Comparison of ENCODE assay signal across 8 cellular contexts in genomic region chr5:108748354-108749129, GRCh38. TPM values are rescaled to one million over a fixed set of nuclear protein-coding genes. Genes with fewer than 3 reads are reported as not detected.
A peak's percentile ranks its signal among the peaks of the same experiment; 100 is the strongest.
DNase-seq lines count a peak whose midpoint lies in the region; ATAC-seq and TF ChIP-seq lines count a peak whose summit lies in the region.

No MANE protein-coding gene starts in this region.

- no peaks in the 10 kb centered on the region for H3K9me3 Mint-ChIP-seq in CD4-positive, alpha-beta memory T cell
- no peaks in the 10 kb centered on the region for H3K9me3 Mint-ChIP-seq in activated CD8-positive, alpha-beta T cell treated with anti-CD3 and anti-CD28 coated beads, Interleukin-2, amount 10 ng/mL, durations not matched to agents 7 days and 5 days (ENCODE audit: insufficient read depth)

- WGBS in ectodermal cell, 2 experiments: 0% methylated on average over 72 of the region's 72 CpGs

- peaks cover 19% of the 10 kb centered on the region for H3K4me1 ChIP-seq in CD4-positive, alpha-beta memory T cell (ENCODE audit: insufficient read depth, low read length)
- H3K4me1 ChIP-seq in ectodermal cell (ENCODE audit: control insufficient read depth, insufficient read depth, low read length) (peaks cover 10% of the 10 kb centered on the region), lower lobe of right lung (peaks cover 16% of the 10 kb centered on the region)

- TF ChIP-seq CTCF in lower lobe of right lung (IDR thresholded peaks at IDR 0.05): peak; percentile 20

- H3K4me3 Mint-ChIP-seq in CD4-positive, alpha-beta memory T cell: peak overlapping the region; percentile 91 to 94 (median 92)
- peak overlapping the region; percentile 90 for H3K4me3 Mint-ChIP-seq in activated CD8-positive, alpha-beta T cell treated with anti-CD3 and anti-CD28 coated beads, Interleukin-2, amount 10 ng/mL, durations not matched to agents 7 days and 5 days

- H3K27ac Mint-ChIP-seq in CD4-positive, alpha-beta memory T cell: peak overlapping the region; percentile 88 to 98 (median 97)
- peak overlapping the region; percentile 86 for H3K27ac Mint-ChIP-seq in activated CD8-positive, alpha-beta T cell treated with anti-CD3 and anti-CD28 coated beads, Interleukin-2, amount 10 ng/mL, durations not matched to agents 7 days and 5 days

- peak overlapping the region; percentile 86 for H3K27ac ChIP-seq in CD4-positive, alpha-beta memory T cell (ENCODE audit: low read depth, low read length)
- H3K27ac ChIP-seq in ectodermal cell (ENCODE audit: insufficient read depth, low read depth, low read length, poor library complexity, severe bottlenecking) (peak overlapping the region; percentile 98), lower lobe of right lung (peak overlapping the region; percentile 98)

- ATAC-seq in GM19397 (IDR thresholded peaks at IDR 0.05; ENCODE audit: unreplicated experiment): peak; percentile 97
- ATAC-seq in HG03571 (IDR thresholded peaks at IDR 0.05; ENCODE audit: unreplicated experiment): peak; percentile 97
- peak; percentile 99 for ATAC-seq in activated CD8-positive, alpha-beta T cell treated with anti-CD3 and anti-CD28 coated beads, Interleukin-2, amount 10 ng/mL, durations not matched to agents 7 days and 5 days
- ATAC-seq in lower lobe of right lung: peak; percentile 97 to 99

- no peaks in the 10 kb centered on the region for H3K36me3 ChIP-seq in CD4-positive, alpha-beta memory T cell (ENCODE audit: insufficient read depth, low read length)
- H3K36me3 ChIP-seq in ectodermal cell (ENCODE audit: control insufficient read depth, insufficient read depth, low read length) (no peaks in the 10 kb centered on the region), lower lobe of right lung (no peaks in the 10 kb centered on the region)

- POLR2A ChIA-PET in CD4-positive, alpha-beta memory T cell (lab: Charles Lee; ENCODE audit: partially characterized antibody): interaction anchor here (0.8 to 2.8 kb wide), 7 partner anchors 10 to 941 kb away, joined by 3 to 18 read pairs (median 5); partner anchors contain the start of genes FBXL17 and MAN2A1
- POLR2A ChIA-PET in activated CD8-positive, alpha-beta T cell treated with anti-CD3 and anti-CD28 coated beads, Interleukin-2, amount 10 ng/mL, durations not matched to agents 7 days and 5 days (lab: Charles Lee): interaction anchor here (1.0 kb wide), 2 partner anchors 21 to 366 kb away, joined by 4 read pairs; partner anchors contain the start of gene FBXL17

- peaks cover 0 to 8% of the 10 kb centered on the region in 2 donors for H3K36me3 Mint-ChIP-seq in CD4-positive, alpha-beta memory T cell
- H3K36me3 Mint-ChIP-seq in activated CD8-positive, alpha-beta T cell treated with anti-CD3 and anti-CD28 coated beads, Interleukin-2, amount 10 ng/mL, durations not matched to agents 7 days and 5 days (ENCODE audit: low read depth): peaks cover 2% of the 10 kb centered on the region

- H3K27me3 Mint-ChIP-seq in CD4-positive, alpha-beta memory T cell: peaks cover 0 to 5% of the 10 kb centered on the region in 2 donors
- peaks cover 13% of the 10 kb centered on the region for H3K27me3 Mint-ChIP-seq in activated CD8-positive, alpha-beta T cell treated with anti-CD3 and anti-CD28 coated beads, Interleukin-2, amount 10 ng/mL, durations not matched to agents 7 days and 5 days (ENCODE audit: low read depth)

- no peaks in the 10 kb centered on the region for H3K9me3 ChIP-seq in CD4-positive, alpha-beta memory T cell (ENCODE audit: control insufficient read depth in 1 of 2, low read length in 2 of 2)
- no peaks in the 10 kb centered on the region for H3K9me3 ChIP-seq in ectodermal cell (ENCODE audit: control insufficient read depth, low read length)
- H3K9me3 ChIP-seq in lower lobe of right lung: no peaks in the 10 kb centered on the region

- no peaks in the 10 kb centered on the region for H3K27me3 ChIP-seq in CD4-positive, alpha-beta memory T cell (ENCODE audit: insufficient read depth, low read length)
- no peaks in the 10 kb centered on the region for H3K27me3 ChIP-seq in ectodermal cell (ENCODE audit: control insufficient read depth, insufficient read depth, low read length, poor library complexity, severe bottlenecking)
- H3K27me3 ChIP-seq in lower lobe of right lung (ENCODE audit: low read depth): no peaks in the 10 kb centered on the region

- CTCF ChIA-PET in CD4-positive, alpha-beta memory T cell (lab: Charles Lee; ENCODE audit: partially characterized antibody): interaction anchor here (0.8 kb wide), 1 partner anchor 20 kb away, joined by 5 read pairs; no protein-coding TSS in a partner anchor
- CTCF ChIA-PET in activated CD8-positive, alpha-beta T cell treated with anti-CD3 and anti-CD28 coated beads, Interleukin-2, amount 10 ng/mL, durations not matched to agents 7 days and 5 days (lab: Charles Lee): interaction anchor here (0.9 to 1.8 kb wide), 2 partner anchors 9 to 20 kb away, joined by 3 to 6 read pairs; no protein-coding TSS in a partner anchor

- intact Hi-C loops in CD4-positive, alpha-beta memory T cell (cut with micrococcal nuclease): loop anchor here (1.0 to 2.0 kb wide), 5 partner anchors 20 to 1990 kb away; partner anchors contain the start of genes FBXL17, MAN2A1 and SLC25A46
- intact Hi-C loops in lower lobe of right lung (cut with DNase I): no loop called here

- H3K4me1 Mint-ChIP-seq in CD4-positive, alpha-beta memory T cell: peaks cover 7 to 20% (median 12%) of the 10 kb centered on the region in 4 donors
- H3K4me1 Mint-ChIP-seq in activated CD8-positive, alpha-beta T cell treated with anti-CD3 and anti-CD28 coated beads, Interleukin-2, amount 10 ng/mL, durations not matched to agents 7 days and 5 days (ENCODE audit: low read depth): peaks cover 12% of the 10 kb centered on the region

- DNase-seq in CD4-positive, alpha-beta memory T cell: peak; percentile 97 to 99 (median 98)
- DNase-seq in NCI-H774 (lab: John Stamatoyannopoulos, UW) (peak; percentile 98), lower lobe of right lung (peak; percentile 99)
- peak; percentile 98 for DNase-seq in activated CD8-positive, alpha-beta T cell treated with anti-CD3 and anti-CD28 coated beads, Interleukin-2, amount 10 ng/mL, durations not matched to agents 7 days and 5 days
- DNase-seq in stimulated activated CD4-positive, alpha-beta T cell treated with anti-CD3 and anti-CD28 coated beads, TNF-alpha, amount 100 ng/mL, for 24 hours (ENCODE audit: low read depth in 3 of 3): peak; percentile 95 to 97 (median 97)

- H3K4me3 ChIP-seq in CD4-positive, alpha-beta memory T cell (ENCODE audit: low read length in 2 of 2): peak overlapping the region; percentile 82 to 87
- H3K4me3 ChIP-seq in ectodermal cell (ENCODE audit: insufficient read depth, low read depth, low read length): peak overlapping the region; percentile 82
- H3K4me3 ChIP-seq in lower lobe of right lung: peak overlapping the region; percentile 89

RNA-seq across cellular contexts. Expression of gene FER, which starts 0.8 kb away (rescaled TPM):
- 10 to 100 TPM; 10.7 to 11.3 TPM for total RNA-seq in CD4-positive, alpha-beta memory T cell
- 1 to 10 TPM; 6.1 to 9.9 TPM for polyA plus RNA-seq in CD4-positive, alpha-beta memory T cell
- total RNA-seq in activated CD8-positive, alpha-beta T cell treated with anti-CD3 and anti-CD28 coated beads, Interleukin-2, amount 10 ng/mL, durations not matched to agents 7 days and 5 days: 1 to 10 TPM; 5.9 to 8.0 TPM
- polyA plus RNA-seq in ectodermal cell (2013, experiment 1 of 4): 10.5 TPM
- 11.4 TPM for polyA plus RNA-seq in ectodermal cell (2013, experiment 2 of 4)
- 6.0 TPM for polyA plus RNA-seq in ectodermal cell (2013, experiment 3 of 4)
- polyA plus RNA-seq in ectodermal cell (2013, experiment 4 of 4): 8.6 TPM
- total RNA-seq in lower lobe of right lung: 35.3 TPM

Comparison
In these comparisons a context has a peak if more than half of its experiments do, and no peak if none do; other contexts are left out.
1. Peak in every context shown above with its lines: DNase-seq, ATAC-seq, H3K4me3 ChIP-seq and H3K27ac ChIP-seq.